22 cellular contexts compared by ENCODE assay signal in genomic region chr2:47772343-47772742, GRCh38. TPM values are rescaled to one million over a fixed set of nuclear protein-coding genes. Genes with fewer than 3 reads are reported as not detected.
DNase-seq lines count a peak whose midpoint lies in the region; ATAC-seq, FAIRE-seq and TF ChIP-seq lines count a peak whose summit lies in the region.
"Had no signal": no experiment of that assay in that cellular context is flagged by ENCODE, and none has a peak within 500 bp of the region (broad histone marks: within the 10 kb centered on the region; RNA-seq: fewer than 3 reads in every experiment).

No MANE protein-coding gene starts in this region.

- no TSS peak for BruUV-seq in HepG2 (replicated peaks; lab: Mats Ljungman, UMichigan)
- BruUV-seq in K562 (replicated peaks; lab: Mats Ljungman, UMichigan): no TSS peak

- intact Hi-C loops in HepG2 (cut with micrococcal nuclease; ENCODE audit: unreplicated experiment): no loop called here
- intact Hi-C loops in right lobe of liver (cut with DNase I): no loop called here
- intact Hi-C loops in K562 (cut with micrococcal nuclease): no loop called here
- intact Hi-C loops in spleen (cut with DNase I; ENCODE audit: low total_unique reads): no loop called here

- DNase-seq in HepG2 (ENCODE audit: low spot score) (no peak), right lobe of liver (no peak), K562 (ENCODE audit: extremely low read depth in 1 of 4, low spot score in 3 of 4) (no peak), spleen (peak; percentile 11)
- no peak for DNase-seq in naive thymus-derived CD8-positive, alpha-beta T cell
- DNase-seq: AML-193; Caco-2; Calu3; CD4-positive, alpha-beta T cell; CD8-positive, alpha-beta T cell; DMS79 treated with DMSO at 0.1 percent for 48 hours; GF-D8 had no signal

- ATAC-seq in HepG2 (no peak), right lobe of liver (no peak), K562 (no peak), GM18517 (IDR thresholded peaks at IDR 0.05; ENCODE audit: unreplicated experiment) (no peak)
- ATAC-seq in naive thymus-derived CD8-positive, alpha-beta T cell: no peak
- ATAC-seq: A549; CD8-positive, alpha-beta T cell had no signal

- H3K9ac ChIP-seq in HepG2 (ENCODE audit: insufficient read depth, low read depth, low read length) (no peak overlapping the region), K562 (ENCODE audit: insufficient read depth in 1 of 2, low read depth in 2 of 2, low read length in 2 of 2) (no peak overlapping the region)
- H3K9ac ChIP-seq: BLaER1 treated with 17β-estradiol and CSF1 and Interleukin-3, amounts not matched to agents 10 nM and 100 nM had no signal

- TF ChIP-seq RAD21 in HepG2 (CRISPR knock-in tag; IDR thresholded peaks at IDR 0.05) (no peak), K562 (CRISPR knock-in tag; conservative IDR thresholded peaks at IDR 0.05 in 1 of 2, IDR thresholded peaks at IDR 0.05 in 1 of 2) (no peak)

- H3K9me3 ChIP-seq in HepG2 (ENCODE audit: low read length): no peaks in the 10 kb centered on the region
- H3K9me3 ChIP-seq in right lobe of liver: no peaks in the 10 kb centered on the region
- H3K9me3 ChIP-seq in K562 (replicated peaks; ENCODE audit: control insufficient read depth, insufficient read depth, low read depth, low read length): no peaks in the 10 kb centered on the region
- H3K9me3 ChIP-seq in spleen: no peaks in the 10 kb centered on the region

- H3K27ac Mint-ChIP-seq in naive thymus-derived CD8-positive, alpha-beta T cell: no peak overlapping the region
- H3K27ac Mint-ChIP-seq: B cell; CD4-positive, alpha-beta T cell; CD8-positive, alpha-beta T cell had no signal

- POLR2A ChIA-PET in HepG2 (lab: Yijun Ruan, JAX) (no interaction called here), K562 (lab: Yijun Ruan, JAX) (interaction anchor here (2.1 kb wide), 1 partner anchor 10 kb away, joined by 10 read pairs; the partner anchor contains the start of gene MSH6)
- POLR2A ChIA-PET in naive thymus-derived CD8-positive, alpha-beta T cell (lab: Charles Lee): no interaction called here

- H3K4me3 ChIP-seq in HepG2 (replicated peaks in 1 of 3; ENCODE audit: insufficient read depth in 1 of 3, low read depth in 2 of 3, low read length in 3 of 3) (no peak overlapping the region), right lobe of liver (no peak overlapping the region), K562 (no peak overlapping the region), spleen (no peak overlapping the region)
- H3K4me3 ChIP-seq: A549; BLaER1 treated with 17β-estradiol and CSF1 and Interleukin-3, amounts not matched to agents 10 nM and 100 nM had no signal

- no peaks in the 10 kb centered on the region for H3K9me1 ChIP-seq in K562 (ENCODE audit: control insufficient read depth, insufficient read depth, low read length)

- CTCF ChIA-PET in HepG2 (lab: Yijun Ruan, JAX; ENCODE audit: low intra/inter-chr PET ratio, low total read pairs): no interaction called here
- CTCF ChIA-PET in K562 (lab: Yijun Ruan, JAX; ENCODE audit: low intra/inter-chr PET ratio): no interaction called here

- no peaks in the 10 kb centered on the region for H3K27me3 Mint-ChIP-seq in naive thymus-derived CD8-positive, alpha-beta T cell
- H3K27me3 Mint-ChIP-seq: B cell had no signal

- no peaks in the 10 kb centered on the region for H3K36me3 Mint-ChIP-seq in naive thymus-derived CD8-positive, alpha-beta T cell
- H3K36me3 Mint-ChIP-seq: CD8-positive, alpha-beta T cell had no signal

- H3K36me3 ChIP-seq in HepG2 (replicated peaks in 1 of 2; ENCODE audit: control insufficient read depth in 1 of 2, insufficient read depth in 2 of 2, low read length in 2 of 2) (no peaks in the 10 kb centered on the region), right lobe of liver (no peaks in the 10 kb centered on the region), K562 (ENCODE audit: control insufficient read depth, insufficient read depth, low read length) (no peaks in the 10 kb centered on the region), spleen (no peaks in the 10 kb centered on the region)

- TF ChIP-seq CTCF in HepG2 (CRISPR knock-in tag; IDR thresholded peaks at IDR 0.05) (no peak), right lobe of liver (IDR thresholded peaks at IDR 0.05) (no peak), K562 (IDR thresholded peaks at IDR 0.05 in 2 of 3, conservative IDR thresholded peaks at IDR 0.05 in 1 of 3; ENCODE audit: insufficient read depth in 2 of 3, low read depth in 1 of 3, low read length in 3 of 3) (no peak), spleen (IDR thresholded peaks at IDR 0.05 in 8 of 11, conservative IDR thresholded peaks at IDR 0.05 in 3 of 11) (no peak)

- in situ Hi-C loops in HepG2 (cut with HindIII; ENCODE audit: extremely low pct_ligation_motif_present, low pct_unique_long_range_greater_than_20kb) (no loop called here), K562 (cut with MboI) (no loop called here)

- H3K27me3 ChIP-seq in HepG2 (ENCODE audit: control insufficient read depth in 1 of 2, insufficient read depth in 2 of 2, low read length in 2 of 2) (peaks cover 0 to 20% of the 10 kb centered on the region in 2 experiments; a peak in 2 of 5 replicates), right lobe of liver (no peaks in the 10 kb centered on the region), K562 (ENCODE audit: control insufficient read depth in 2 of 2, insufficient read depth in 2 of 2, low read length in 2 of 2) (no peaks in the 10 kb centered on the region), spleen (replicated peaks in 1 of 7) (no peaks in the 10 kb centered on the region)
- H3K27me3 ChIP-seq: BLaER1 treated with 17β-estradiol and CSF1 and Interleukin-3, amounts not matched to agents 10 nM and 100 nM had no signal

- H3K4me1 Mint-ChIP-seq in naive thymus-derived CD8-positive, alpha-beta T cell: peaks cover 1 to 9% (median 5%) of the 10 kb centered on the region in 4 donors

- H3K4me1 ChIP-seq in HepG2 (ENCODE audit: insufficient read depth, low read length) (peaks cover 10% of the 10 kb centered on the region), right lobe of liver (peaks cover 0 to 5% (median 0%) of the 10 kb centered on the region in 4 donors), K562 (replicated peaks in 1 of 2; ENCODE audit: control insufficient read depth in 2 of 2, insufficient read depth in 2 of 2, low read length in 2 of 2) (peaks cover 1 to 8% of the 10 kb centered on the region in 2 experiments; a peak in 4 of 5 replicates), spleen (peaks cover 0 to 9% (median 7%) of the 10 kb centered on the region in 6 donors)
- H3K4me1 ChIP-seq: A549 had no signal

- H2AFZ ChIP-seq in HepG2 (ENCODE audit: low read length) (no peak overlapping the region), K562 (ENCODE audit: low read depth, low read length) (no peak overlapping the region)

- H3K27ac ChIP-seq in HepG2 (ENCODE audit: extremely low read length, insufficient read depth, low read length): no peak overlapping the region
- no peak overlapping the region for H3K27ac ChIP-seq in right lobe of liver
- no peak overlapping the region for H3K27ac ChIP-seq in K562 (ENCODE audit: extremely low read depth, low read depth, low read length)
- no peak overlapping the region for H3K27ac ChIP-seq in spleen
- H3K27ac ChIP-seq: 22Rv1, C4-2B had no signal

- 80% methylated on average over 2 of the region's 2 CpGs for WGBS in HepG2 (ENCODE audit: low lambda C conversion rate)
- 83% methylated on average over 2 of the region's 2 CpGs for WGBS in right lobe of liver (ENCODE audit: insufficient coverage, low coverage, low lambda C conversion rate, missing lambda C conversion rate)
- WGBS in K562 (ENCODE audit: insufficient coverage, low coverage, missing lambda C conversion rate): 38% methylated on average over 2 of the region's 2 CpGs
- 94 to 98% (median 96%) methylated on average over 2 of the region's 2 CpGs for WGBS in spleen, 5 donors

- TF ChIP-seq POLR2A in HepG2 (IDR thresholded peaks at IDR 0.05; ENCODE audit: insufficient read depth in 1 of 2, low read depth in 2 of 2, low read length in 2 of 2) (no peak), right lobe of liver (IDR thresholded peaks at IDR 0.05) (no peak), K562 (conservative IDR thresholded peaks at IDR 0.05) (no peak), spleen (IDR thresholded peaks at IDR 0.05) (no peak)

- H3K79me2 ChIP-seq in HepG2 (ENCODE audit: insufficient read depth, low read length) (no peaks in the 10 kb centered on the region), K562 (ENCODE audit: control insufficient read depth, insufficient read depth, low read length) (no peaks in the 10 kb centered on the region)

- no peaks in the 10 kb centered on the region for H3K9me3 Mint-ChIP-seq in naive thymus-derived CD8-positive, alpha-beta T cell
- H3K9me3 Mint-ChIP-seq: CD4-positive, alpha-beta T cell; CD8-positive, alpha-beta T cell had no signal

- TF ChIP-seq EP300 in HepG2 (IDR thresholded peaks at IDR 0.05; ENCODE audit: low read depth in 2 of 2, low read length in 2 of 2): no peak
- no peak for TF ChIP-seq EP300 in HepG2 (CRISPR knock-in tag; IDR thresholded peaks at IDR 0.05; ENCODE audit: borderline replicate concordance)
- no peak for TF ChIP-seq EP300 in K562 (IDR thresholded peaks at IDR 0.05; ENCODE audit: low read length)

- H4K20me1 ChIP-seq in HepG2 (ENCODE audit: insufficient read depth, low read length) (no peaks in the 10 kb centered on the region), K562 (replicated peaks; ENCODE audit: control insufficient read depth, insufficient read depth, low read length) (no peaks in the 10 kb centered on the region)

- FAIRE-seq in HepG2 (lab: Jason Lieb, UNC): no peak
- no peak for FAIRE-seq in K562 (lab: Jason Lieb, UNC)
- FAIRE-seq: A549, D721Med, G401.6, GM12891, GM19239 had no signal

- H3K4me2 ChIP-seq in HepG2 (ENCODE audit: low read depth, low read length): no peak overlapping the region
- H3K4me2 ChIP-seq in K562 (ENCODE audit: insufficient read depth, low read length): no peak overlapping the region
- H3K4me2 ChIP-seq: A549 had no signal

- no peak overlapping the region for H3K4me3 Mint-ChIP-seq in naive thymus-derived CD8-positive, alpha-beta T cell
- H3K4me3 Mint-ChIP-seq: B cell; CD4-positive, alpha-beta T cell; CD8-positive, alpha-beta T cell had no signal

RNA-seq across cellular contexts. Expression of gene MSH6, which starts 10.6 kb away (rescaled TPM):
- 113 and 168 TPM in 2 replicates for total RNA-seq in HepG2 (2016; rRNA removed; fragmentation: Illumina TruSeq; extraction: Trizol)
- 5.9 and 6.7 TPM in 2 replicates for total RNA-seq in HepG2 (2016; cell fraction: cytosol; rRNA removed; fragmentation: Illumina TruSeq; extraction: Trizol; ENCODE audit: low read depth)
- 111 and 163 TPM in 2 replicates for total RNA-seq in HepG2 (2016; cell fraction: insoluble cytoplasmic fraction; rRNA removed; fragmentation: Illumina TruSeq; extraction: Trizol)
- 14.7 and 15.3 TPM in 2 replicates for total RNA-seq in HepG2 (2016; cell fraction: membrane; rRNA removed; fragmentation: Illumina TruSeq; extraction: Trizol)
- 64.0 and 69.2 TPM in 2 replicates for total RNA-seq in HepG2 (2016; cell fraction: nucleus; rRNA removed; fragmentation: Illumina TruSeq; extraction: Trizol)
- 18.1 and 20.8 TPM in 2 replicates for polyA plus RNA-seq in HepG2 (2011; rRNA removed)
- 9.8 and 13.1 TPM in 2 replicates for polyA plus RNA-seq in HepG2 (2011; cell fraction: cytosol; rRNA removed)
- 12.9 and 13.6 TPM in 2 replicates for polyA plus RNA-seq in HepG2 (2011; cell fraction: nucleus; rRNA removed)
- polyA plus RNA-seq in HepG2 (2012): 27.8 and 54.9 TPM in 2 replicates
- polyA plus RNA-seq in HepG2 (2016; cell fraction: cytosol; fragmentation: Illumina TruSeq; extraction: Trizol; ENCODE audit: low read depth): 0.76 and 1.1 TPM in 2 replicates
- 91.7 and 97.3 TPM in 2 replicates for polyA plus RNA-seq in HepG2 (2016; cell fraction: insoluble cytoplasmic fraction; fragmentation: Illumina TruSeq; extraction: Trizol; ENCODE audit: low read depth)
- 2.1 and 3.5 TPM in 2 replicates for polyA plus RNA-seq in HepG2 (2016; cell fraction: membrane; fragmentation: Illumina TruSeq; extraction: Trizol; ENCODE audit: low read depth)
- 63.1 and 63.5 TPM in 2 replicates for polyA plus RNA-seq in HepG2 (2016; cell fraction: nucleus; fragmentation: Illumina TruSeq; extraction: Trizol; ENCODE audit: insufficient read depth, low read depth)
- polyA minus RNA-seq in HepG2 (2011; rRNA and poly(A)+ RNA removed; ENCODE audit: low replicate concordance): 14.9 and 32.3 TPM in 2 replicates
- 31.4 and 36.9 TPM in 2 replicates for polyA minus RNA-seq in HepG2 (2011; cell fraction: cytosol; rRNA and poly(A)+ RNA removed)
- 36.4 and 40.2 TPM in 2 replicates for polyA minus RNA-seq in HepG2 (2011; cell fraction: nucleus; rRNA and poly(A)+ RNA removed)
- 10 to 100 TPM; 19.7 to 34.7 (median 23.0) TPM for total RNA-seq in right lobe of liver
- total RNA-seq in K562 (2011; cell fraction: chromatin; rRNA removed; ENCODE audit: low replicate concordance): 38.9 and 108 TPM in 2 replicates
- total RNA-seq in K562 (2011; cell fraction: nucleolus; rRNA removed): 25.7 and 28.0 TPM in 2 replicates
- 39.7 and 43.1 TPM in 2 replicates for total RNA-seq in K562 (2011; cell fraction: nucleoplasm; rRNA removed)
- total RNA-seq in K562 (2014; rRNA removed): 72.3 and 112 TPM in 2 replicates
- 147 and 189 TPM in 2 replicates for total RNA-seq in K562 (2014; rRNA removed; fragmentation: Illumina TruSeq; extraction: Trizol)
- total RNA-seq in K562 (2015; rRNA removed; fragmentation: Illumina TruSeq; extraction: Trizol): 107 and 122 TPM in 2 replicates
- total RNA-seq in K562 (2021): 142 and 146 TPM in 2 replicates
- polyA plus RNA-seq in K562 (2011; rRNA removed): 54.4 and 74.7 TPM in 2 replicates
- polyA plus RNA-seq in K562 (2011; cell fraction: cytosol; rRNA removed): 29.7 and 38.7 TPM in 2 replicates
- 19.6 and 27.8 TPM in 2 replicates for polyA plus RNA-seq in K562 (2011; cell fraction: nucleus; rRNA removed)
- 54.1 and 63.9 TPM in 2 replicates for polyA plus RNA-seq in K562 (2012)
- 99.9 and 127 TPM in 2 replicates for polyA plus RNA-seq in K562 (2014; fragmentation: Illumina TruSeq; extraction: Trizol)
- polyA plus RNA-seq in K562 (2014; fragmentation: Nextera tagmentation; extraction: Ambion mirVana): 10 to 100 TPM; 15.3 to 30.3 TPM
- 78.0 and 80.5 TPM in 2 replicates for polyA plus RNA-seq in K562 (2014; rRNA removed)
- polyA minus RNA-seq in K562 (2011; rRNA and poly(A)+ RNA removed): 127 and 153 TPM in 2 replicates
- polyA minus RNA-seq in K562 (2011; cell fraction: cytosol; rRNA and poly(A)+ RNA removed): 69.2 and 76.6 TPM in 2 replicates
- 16.4 and 32.9 TPM in 2 replicates for polyA minus RNA-seq in K562 (2011; cell fraction: nucleus; rRNA and poly(A)+ RNA removed)
- 10 to 100 TPM; 25.6 to 33.1 (median 29.7) TPM for total RNA-seq in spleen
- polyA plus RNA-seq in spleen: 10 to 100 TPM in 1 of 3 donors, 1 to 10 TPM in 2; 6.2 to 10.7 (median 9.2) TPM
- total RNA-seq in naive thymus-derived CD8-positive, alpha-beta T cell: 10 to 100 TPM; 41.7 to 43.3 TPM
- polyA plus RNA-seq in naive thymus-derived CD8-positive, alpha-beta T cell: 10 to 100 TPM; 17.7 to 28.9 (median 18.2) TPM

Comparison
In these comparisons a context has a peak if more than half of its experiments do, and no peak if none do; other contexts are left out.
1. Of the 241 proteins assayed by ChIP-seq in both HepG2 and K562: peak only in HepG2: none; only in K562: none; in both: ZNF121; in neither: 240.